ENCODE assay signal across 23 cellular contexts in the genomic region with DNA sequence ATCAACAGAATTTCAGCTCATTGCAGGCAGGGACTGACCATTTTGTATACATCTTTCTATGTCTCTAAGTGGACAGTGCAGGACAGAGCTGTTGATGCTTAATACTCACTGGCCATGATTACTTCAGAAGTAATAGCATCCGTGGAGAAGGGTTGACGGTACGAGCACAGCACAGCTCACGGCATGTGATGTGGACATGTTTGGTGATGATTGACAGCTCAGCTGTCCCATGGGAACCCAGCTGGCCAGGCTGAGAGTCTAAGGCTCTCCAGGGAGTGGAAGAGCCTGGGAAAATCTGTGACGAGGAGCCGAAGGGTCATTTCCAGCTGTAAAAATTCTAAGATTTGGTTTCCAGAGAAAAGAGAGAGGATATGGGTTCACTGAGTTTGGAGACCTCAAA.
"Had no signal": no experiment of that assay in that cellular context is flagged by ENCODE, and none has a peak within 500 bp of the region (broad histone marks: within the 10 kb centered on the region; RNA-seq: fewer than 3 reads in every experiment).

No MANE protein-coding gene starts in this region.

- DNase-seq: activated CD4-positive, alpha-beta T cell treated with anti-CD3 and anti-CD28 coated beads, Interleukin-2, amount 50 U/mL, for 4 hours; activated CD8-positive, alpha-beta memory T cell treated with anti-CD3 and anti-CD28 coated beads for 24 hours; activated CD8-positive, alpha-beta memory T cell treated with anti-CD3 and anti-CD28 coated beads, Interleukin-2, amount 50 U/mL, for 4 hours; activated T-cell treated with anti-CD3 and anti-CD28 coated beads, Interleukin-2, amount 50 U/mL, for 24 hours; cortex of kidney; foreskin keratinocyte; hypothalamus; left cardiac atrium; lower lobe of right lung; naive thymus-derived CD4-positive, alpha-beta T cell; pancreas; stimulated activated CD4-positive, alpha-beta T cell treated with anti-CD3 and anti-CD28 coated beads, Interleukin-15, amount 100 ng/mL, for 24 hours; stimulated activated CD4-positive, alpha-beta T cell treated with anti-CD3 and anti-CD28 coated beads, Interleukin-2, amount 100 ng/mL, for 48 hours; stimulated activated CD8-positive, alpha-beta memory T cell treated with anti-CD3 and anti-CD28 coated beads, Interleukin-4, amount 100 ng/mL, for 48 hours; stimulated activated naive B cell treated with anti-CD40 and anti-IgM and Interleukin-4, amounts not matched to agents 10 μg/mL and 1 μg/mL and 100 μg/mL, for 72 hours; T-cell; transverse colon had no signal

- H3K27ac ChIP-seq: ascending aorta, breast epithelium, foreskin keratinocyte, lower lobe of right lung, pancreas, transverse colon had no signal

- H3K4me3 Mint-ChIP-seq: activated T-cell treated with anti-CD3 and anti-CD28 coated beads, Interleukin-2, amount 50 U/mL, for 24 hours; activated T-helper 17 cell treated with anti-CD3 and anti-CD28 coated beads, Interleukin-2, amount 50 U/mL, for 72 hours; naive thymus-derived CD4-positive, alpha-beta T cell; stimulated activated naive B cell treated with anti-CD40 and anti-IgM and Interleukin-4, amounts not matched to agents 10 μg/mL and 1 μg/mL and 100 μg/mL, for 72 hours; T-cell had no signal

- H3K9me3 Mint-ChIP-seq: activated T-cell treated with anti-CD3 and anti-CD28 coated beads, Interleukin-2, amount 50 U/mL, for 24 hours; activated T-helper 17 cell treated with anti-CD3 and anti-CD28 coated beads, Interleukin-2, amount 50 U/mL, for 72 hours; stimulated activated naive B cell treated with anti-CD40 and anti-IgM and Interleukin-4, amounts not matched to agents 10 μg/mL and 1 μg/mL and 100 μg/mL, for 72 hours; T-cell had no signal

- H3K9me3 ChIP-seq: ascending aorta, breast epithelium, lower lobe of right lung, pancreas, transverse colon had no signal

- H3K36me3 Mint-ChIP-seq: activated naive CD4-positive, alpha-beta T cell treated with anti-CD3 and anti-CD28 coated beads, Interleukin-2, amount 50 U/mL, for 72 hours; naive thymus-derived CD4-positive, alpha-beta T cell; stimulated activated naive B cell treated with anti-CD40 and anti-IgM and Interleukin-4, amounts not matched to agents 10 μg/mL and 1 μg/mL and 100 μg/mL, for 72 hours; T-cell had no signal

- H3K27me3 ChIP-seq: ascending aorta, breast epithelium, pancreas, transverse colon had no signal

- H3K36me3 ChIP-seq: ascending aorta, breast epithelium, lower lobe of right lung, pancreas, transverse colon had no signal

- H3K4me1 Mint-ChIP-seq: activated T-helper 17 cell treated with anti-CD3 and anti-CD28 coated beads, Interleukin-2, amount 50 U/mL, for 72 hours; naive thymus-derived CD4-positive, alpha-beta T cell; stimulated activated naive B cell treated with anti-CD40 and anti-IgM and Interleukin-4, amounts not matched to agents 10 μg/mL and 1 μg/mL and 100 μg/mL, for 72 hours; T-cell had no signal

- H3K4me3 ChIP-seq: ascending aorta, breast epithelium, lower lobe of right lung, pancreas, smooth muscle cell, transverse colon had no signal

- H3K27ac Mint-ChIP-seq: activated naive CD4-positive, alpha-beta T cell treated with anti-CD3 and anti-CD28 coated beads, Interleukin-2, amount 50 U/mL, for 72 hours; activated T-cell treated with anti-CD3 and anti-CD28 coated beads, Interleukin-2, amount 50 U/mL, for 24 hours; activated T-helper 17 cell treated with anti-CD3 and anti-CD28 coated beads, Interleukin-2, amount 50 U/mL, for 72 hours; naive thymus-derived CD4-positive, alpha-beta T cell; stimulated activated naive B cell treated with anti-CD40 and anti-IgM and Interleukin-4, amounts not matched to agents 10 μg/mL and 1 μg/mL and 100 μg/mL, for 72 hours; T-cell had no signal

- ATAC-seq: activated naive CD4-positive, alpha-beta T cell treated with anti-CD3 and anti-CD28 coated beads, Interleukin-2, amount 50 U/mL, for 72 hours; activated T-helper 17 cell treated with anti-CD3 and anti-CD28 coated beads, Interleukin-2, amount 50 U/mL, for 72 hours; foreskin keratinocyte; lower lobe of right lung; naive thymus-derived CD4-positive, alpha-beta T cell; pancreas; sciatic nerve; stimulated activated naive B cell treated with anti-CD40 and anti-IgM and Interleukin-4, amounts not matched to agents 10 μg/mL and 1 μg/mL and 100 μg/mL, for 72 hours; T-cell had no signal

- H3K4me1 ChIP-seq: breast epithelium, foreskin keratinocyte, lower lobe of right lung, pancreas, transverse colon had no signal
